ENCODE assay signal across 19 cellular contexts in genomic region chr9:129542761-129543160, GRCh38.
A peak's percentile ranks its signal among the peaks of the same experiment; 100 is the strongest.
DNase-seq lines count a peak whose midpoint lies in the region; ATAC-seq, FAIRE-seq and TF ChIP-seq lines count a peak whose summit lies in the region.
"Had no signal": no experiment of that assay in that cellular context is flagged by ENCODE, and none has a peak within 500 bp of the region (broad histone marks: within the 10 kb centered on the region; RNA-seq: fewer than 3 reads in every experiment).

No MANE protein-coding gene starts in this region.

- peaks cover 8 to 19% of the 10 kb centered on the region in 2 donors for H3K27me3 Mint-ChIP-seq in CD8-positive, alpha-beta memory T cell

- no peaks in the 10 kb centered on the region for H3K36me3 ChIP-seq in kidney (ENCODE audit: control insufficient read depth in 1 of 2, insufficient read depth in 2 of 2, low read length in 2 of 2)
- no peaks in the 10 kb centered on the region for H3K36me3 ChIP-seq in CD8-positive, alpha-beta memory T cell (ENCODE audit: insufficient read depth, low read length)

- CTCF ChIA-PET in CD8-positive, alpha-beta memory T cell (lab: Charles Lee) = no interaction called here

- peaks cover 1% of the 10 kb centered on the region for H3K9me3 ChIP-seq in right cardiac atrium (ENCODE audit: control insufficient read depth, low read length)
- no peaks in the 10 kb centered on the region for H3K9me3 ChIP-seq in kidney (ENCODE audit: control insufficient read depth in 1 of 2, low read length in 2 of 2)
- H3K9me3 ChIP-seq in CD8-positive, alpha-beta memory T cell (ENCODE audit: low read length) = no peaks in the 10 kb centered on the region

- TF ChIP-seq CTCF in kidney (IDR thresholded peaks at IDR 0.05; ENCODE audit: borderline replicate concordance, extremely low read depth, insufficient read depth) = no peak

- no peak overlapping the region for H3K27ac Mint-ChIP-seq in CD8-positive, alpha-beta memory T cell

- FAIRE-seq in kidney (lab: Jason Lieb, UNC) = no peak
- FAIRE-seq: A204.1, H54 had no signal

- no peak overlapping the region for H3K4me3 Mint-ChIP-seq in CD8-positive, alpha-beta memory T cell

- no peak overlapping the region for H3K9ac ChIP-seq in kidney (ENCODE audit: low read length in 2 of 2)

- H3K27ac ChIP-seq in right cardiac atrium (ENCODE audit: low read length) (no peak overlapping the region), kidney (ENCODE audit: low read depth in 2 of 2, low read length in 2 of 2) (no peak overlapping the region)
- no peak overlapping the region for H3K27ac ChIP-seq in CD8-positive, alpha-beta memory T cell (ENCODE audit: low read depth, low read length)
- H3K27ac ChIP-seq: PC-9 had no signal

- intact Hi-C loops in cardiac septum (cut with DNase I) = no loop called here
- intact Hi-C loops in right cardiac atrium (cut with DNase I) = no loop called here
- intact Hi-C loops in kidney (cut with DNase I) = no loop called here

- H3K4me1 Mint-ChIP-seq in CD8-positive, alpha-beta memory T cell = no peaks in the 10 kb centered on the region

- POLR2A ChIA-PET in CD8-positive, alpha-beta memory T cell (lab: Charles Lee) = no interaction called here

- DNase-seq in cardiac septum (ENCODE audit: low spot score) = peak; percentile 72
- DNase-seq in right cardiac atrium = no peak
- DNase-seq in SKM-1 treated with dmso at 0.1 percent for 144 hours (lab: John Stamatoyannopoulos, UW; ENCODE audit: unreplicated experiment) = peak; percentile 34
- peak; percentile 5 for DNase-seq in kidney
- DNase-seq in CD8-positive, alpha-beta memory T cell = no peak
- no peak for DNase-seq in putamen (ENCODE audit: low spot score)
- DNase-seq in activated CD4-positive, alpha-beta T cell treated with anti-CD3 and anti-CD28 coated beads for 48 hours = no peak
- DNase-seq: EL, IMR-90, Karpas-422, MM.1S, NCI-H1417, NCI-H2029, NCI-H2171, NCI-H748 treated with DMSO at 0.1 percent for 48 hours had no signal

- H3K9me3 Mint-ChIP-seq in CD8-positive, alpha-beta memory T cell = peaks cover 7 to 12% (median 11%) of the 10 kb centered on the region in 5 donors

- H3K4me1 ChIP-seq in right cardiac atrium (ENCODE audit: control insufficient read depth, insufficient read depth, low read length) = no peaks in the 10 kb centered on the region
- no peaks in the 10 kb centered on the region for H3K4me1 ChIP-seq in kidney (ENCODE audit: control insufficient read depth in 1 of 2, insufficient read depth in 1 of 2, low read depth in 1 of 2, low read length in 2 of 2)
- no peaks in the 10 kb centered on the region for H3K4me1 ChIP-seq in CD8-positive, alpha-beta memory T cell (ENCODE audit: insufficient read depth, low read length)

- 64% methylated on average over 4 of the region's 4 CpGs for WGBS in right cardiac atrium

- no peak for ATAC-seq in right cardiac atrium

- no peak overlapping the region for H3K4me3 ChIP-seq in right cardiac atrium (ENCODE audit: low read length)
- H3K4me3 ChIP-seq in kidney (ENCODE audit: low read length in 2 of 2) = no peak overlapping the region
- no peak overlapping the region for H3K4me3 ChIP-seq in CD8-positive, alpha-beta memory T cell (ENCODE audit: low read length)
- H3K4me3 ChIP-seq: PC-9, SK-N-MC had no signal

- H3K36me3 Mint-ChIP-seq in CD8-positive, alpha-beta memory T cell = peaks cover 1 to 10% (median 2%) of the 10 kb centered on the region in 3 donors

- H3K27me3 ChIP-seq in right cardiac atrium (ENCODE audit: control insufficient read depth, insufficient read depth) = no peaks in the 10 kb centered on the region
- no peaks in the 10 kb centered on the region for H3K27me3 ChIP-seq in CD8-positive, alpha-beta memory T cell (ENCODE audit: insufficient read depth, low read length, poor library complexity, severe bottlenecking)

Comparison
In these comparisons a context has a peak if more than half of its experiments do, and no peak if none do; other contexts are left out.
1. DNase-seq: peak in cardiac septum (single experiment), SKM-1 treated with dmso at 0.1 percent for 144 hours (single experiment) and kidney (single experiment); none in right cardiac atrium (0 of 3), CD8-positive, alpha-beta memory T cell (0 of 5), putamen (single experiment) and activated CD4-positive, alpha-beta T cell treated with anti-CD3 and anti-CD28 coated beads for 48 hours (single experiment).